ENCODE assay signal across 15 cellular contexts in the genomic region with DNA sequence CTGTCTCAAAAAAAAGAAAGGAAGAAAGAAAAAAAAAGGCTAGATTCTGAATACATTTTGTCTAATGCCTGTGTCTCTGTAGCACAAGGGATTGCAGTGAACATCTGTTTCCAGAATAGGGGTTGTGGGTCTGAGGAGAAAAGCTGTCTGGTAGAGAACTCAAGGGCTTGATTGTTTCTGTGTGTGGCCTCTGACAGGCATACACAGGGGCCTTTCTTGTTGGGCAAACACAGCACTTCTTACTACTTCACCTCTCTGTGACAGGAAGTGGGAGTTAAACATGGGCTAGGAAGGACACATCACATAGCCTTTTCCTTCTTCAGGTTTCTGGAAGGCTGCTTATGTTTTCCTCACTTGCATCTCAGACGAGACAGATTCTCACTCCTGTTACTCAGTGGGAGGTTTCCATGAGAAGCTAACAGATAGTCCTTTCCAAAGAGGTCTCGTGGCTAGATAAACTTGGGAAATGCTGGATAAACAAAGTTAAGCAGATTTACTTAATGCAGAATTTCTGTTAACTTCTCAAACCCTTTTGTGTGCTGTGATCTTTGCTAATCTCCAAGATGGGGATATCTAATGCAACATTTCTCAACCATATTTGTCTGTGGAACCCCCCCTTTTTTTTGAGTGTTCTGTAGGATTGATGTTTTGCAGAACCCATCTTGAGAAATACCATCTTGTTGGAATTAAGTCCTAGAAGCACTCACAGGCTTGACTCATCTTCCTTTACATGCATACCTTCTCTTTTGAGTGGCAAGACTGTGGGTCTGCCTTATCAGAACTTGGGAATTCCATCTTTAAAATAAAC. TPM values are rescaled to one million over a fixed set of nuclear protein-coding genes. Genes with fewer than 3 reads are reported as not detected.
DNase-seq lines count a peak whose midpoint lies in the region; ATAC-seq and TF ChIP-seq lines count a peak whose summit lies in the region.
"Had no signal": no experiment of that assay in that cellular context is flagged by ENCODE, and none has a peak within 500 bp of the region (broad histone marks: within the 10 kb centered on the region; RNA-seq: fewer than 3 reads in every experiment).

No MANE protein-coding gene starts in this region.

- TF ChIP-seq CTCF in cardiac muscle cell (IDR thresholded peaks at IDR 0.05; ENCODE audit: low read depth, low read length) = no peak
- TF ChIP-seq CTCF in fibroblast of villous mesenchyme (IDR thresholded peaks at IDR 0.05; ENCODE audit: insufficient read depth, low read depth, low read length) = no peak
- no peak for TF ChIP-seq CTCF in coronary artery (IDR thresholded peaks at IDR 0.05)
- no peak for TF ChIP-seq CTCF in PC-3 (conservative IDR thresholded peaks at IDR 0.05; ENCODE audit: low read depth, low read length)

- no peaks in the 10 kb centered on the region for H3K27me3 Mint-ChIP-seq in activated CD8-positive, alpha-beta T cell treated with anti-CD3 and anti-CD28 coated beads, Interleukin-2, amount 10 ng/mL, durations not matched to agents 7 days and 5 days (ENCODE audit: low read depth)
- no peaks in the 10 kb centered on the region for H3K27me3 Mint-ChIP-seq in effector memory CD8-positive, alpha-beta T cell

- H2AFZ ChIP-seq in PC-3 (ENCODE audit: low read length) = no peak overlapping the region

- no peaks in the 10 kb centered on the region for H3K79me2 ChIP-seq in PC-3 (ENCODE audit: low read length)

- CTCF ChIA-PET in activated CD8-positive, alpha-beta T cell treated with anti-CD3 and anti-CD28 coated beads, Interleukin-2, amount 10 ng/mL, durations not matched to agents 7 days and 5 days (lab: Charles Lee) = interaction anchor here (3.3 to 7.8 kb wide), 3 partner anchors 14 to 291 kb away, joined by 10 to 106 read pairs (median 25); no protein-coding TSS in a partner anchor
- CTCF ChIA-PET in PC-3 (lab: Charles Lee) = no interaction called here

- H3K4me2 ChIP-seq in PC-3 (ENCODE audit: low read length) = no peak overlapping the region

- H3K4me3 ChIP-seq in cardiac muscle cell (no peak overlapping the region), fibroblast of villous mesenchyme (ENCODE audit: low read depth, low read length) (no peak overlapping the region), coronary artery (no peak overlapping the region), PC-3 (ENCODE audit: low read length) (no peak overlapping the region)
- H3K4me3 ChIP-seq: mucosa of descending colon, prostate gland, upper lobe of left lung had no signal

- POLR2A ChIA-PET in activated CD8-positive, alpha-beta T cell treated with anti-CD3 and anti-CD28 coated beads, Interleukin-2, amount 10 ng/mL, durations not matched to agents 7 days and 5 days (lab: Charles Lee) = interaction anchor here (0.6 kb wide), 1 partner anchor 952 kb away, joined by 3 read pairs; no protein-coding TSS in a partner anchor
- POLR2A ChIA-PET in PC-3 (lab: Charles Lee; ENCODE audit: unreplicated experiment) = no interaction called here

- H3K27ac ChIP-seq in cardiac muscle cell = peak overlapping the region; percentile 3
- no peak overlapping the region for H3K27ac ChIP-seq in coronary artery
- no peak overlapping the region for H3K27ac ChIP-seq in PC-3 (ENCODE audit: low read length)
- H3K27ac ChIP-seq: prostate gland, upper lobe of left lung had no signal

- H3K36me3 ChIP-seq in cardiac muscle cell = peaks cover 18% of the 10 kb centered on the region
- peaks cover 16% of the 10 kb centered on the region; the same call in 1 of the 2 replicates for H3K36me3 ChIP-seq in PC-3 (ENCODE audit: low read depth, low read length)

- H3K27me3 ChIP-seq in cardiac muscle cell = no peaks in the 10 kb centered on the region
- no peaks in the 10 kb centered on the region for H3K27me3 ChIP-seq in PC-3 (ENCODE audit: low read length)
- H3K27me3 ChIP-seq: upper lobe of left lung had no signal

- H3F3A ChIP-seq in PC-3 (ENCODE audit: low read length, unreplicated experiment) = no peaks in the 10 kb centered on the region

- H3K9me3 ChIP-seq in cardiac muscle cell (ENCODE audit: low read depth) = no peaks in the 10 kb centered on the region
- H3K9me3 ChIP-seq in PC-3 (ENCODE audit: low read length) = no peaks in the 10 kb centered on the region
- H3K9me3 ChIP-seq: mucosa of descending colon, prostate gland, upper lobe of left lung had no signal

- H3K4me1 Mint-ChIP-seq in activated CD8-positive, alpha-beta T cell treated with anti-CD3 and anti-CD28 coated beads, Interleukin-2, amount 10 ng/mL, durations not matched to agents 7 days and 5 days (ENCODE audit: low read depth) = peaks cover 20% of the 10 kb centered on the region
- H3K4me1 Mint-ChIP-seq in effector memory CD8-positive, alpha-beta T cell (ENCODE audit: low read depth in 2 of 2) = no peaks in the 10 kb centered on the region

- no peaks in the 10 kb centered on the region for H4K20me1 ChIP-seq in PC-3 (ENCODE audit: low read length)

- intact Hi-C loops in Right ventricle myocardium inferior (cut with DNase I) (no loop called here), PC-3 (cut with micrococcal nuclease) (no loop called here)

- DNase-seq in cardiac muscle cell (ENCODE audit: low read depth in 1 of 2, low spot score in 1 of 2) (peak in 1 of 2 donors; percentile 60), Right ventricle myocardium inferior (ENCODE audit: missing footprints) (no peak), fibroblast of villous mesenchyme (ENCODE audit: low read depth) (peak; percentile 98), coronary artery (ENCODE audit: low spot score) (no peak), PC-3 (no peak), middle frontal gyrus (ENCODE audit: extremely low spot score, low spot score) (no peak)
- no peak for DNase-seq in activated CD8-positive, alpha-beta T cell treated with anti-CD3 and anti-CD28 coated beads, Interleukin-2, amount 10 ng/mL, durations not matched to agents 7 days and 5 days
- DNase-seq in effector memory CD8-positive, alpha-beta T cell = no peak
- DNase-seq: activated CD4-positive, alpha-beta T cell treated with anti-CD3 and anti-CD28 coated beads for 4 hours; cerebellar nuclear complex; mucosa of descending colon; NCI-H345; stimulated activated CD4-positive, alpha-beta T cell treated with anti-CD3 and anti-CD28 coated beads, Interleukin-2, amount 100 ng/mL, for 24 hours; upper lobe of left lung had no signal

- peak overlapping the region; percentile 23 for H3K27ac Mint-ChIP-seq in activated CD8-positive, alpha-beta T cell treated with anti-CD3 and anti-CD28 coated beads, Interleukin-2, amount 10 ng/mL, durations not matched to agents 7 days and 5 days
- peak overlapping the region in 1 of 2 donors; percentile 35 for H3K27ac Mint-ChIP-seq in effector memory CD8-positive, alpha-beta T cell

- H3K9me2 ChIP-seq in PC-3 (replicated peaks; ENCODE audit: low read length) = no peaks in the 10 kb centered on the region

- no peaks in the 10 kb centered on the region for H3K9me3 Mint-ChIP-seq in activated CD8-positive, alpha-beta T cell treated with anti-CD3 and anti-CD28 coated beads, Interleukin-2, amount 10 ng/mL, durations not matched to agents 7 days and 5 days (ENCODE audit: insufficient read depth)
- no peaks in the 10 kb centered on the region for H3K9me3 Mint-ChIP-seq in effector memory CD8-positive, alpha-beta T cell

- ATAC-seq in Right ventricle myocardium inferior (no peak), PC-3 (no peak)
- no peak for ATAC-seq in activated CD8-positive, alpha-beta T cell treated with anti-CD3 and anti-CD28 coated beads, Interleukin-2, amount 10 ng/mL, durations not matched to agents 7 days and 5 days
- ATAC-seq in effector memory CD8-positive, alpha-beta T cell (replicated peaks) = no peak
- ATAC-seq: mucosa of descending colon had no signal

- no peak overlapping the region for H3K9ac ChIP-seq in PC-3 (ENCODE audit: low read length)

- no peak overlapping the region for H3K4me3 Mint-ChIP-seq in activated CD8-positive, alpha-beta T cell treated with anti-CD3 and anti-CD28 coated beads, Interleukin-2, amount 10 ng/mL, durations not matched to agents 7 days and 5 days
- no peak overlapping the region for H3K4me3 Mint-ChIP-seq in effector memory CD8-positive, alpha-beta T cell

- peaks cover 17% of the 10 kb centered on the region for H3K36me3 Mint-ChIP-seq in activated CD8-positive, alpha-beta T cell treated with anti-CD3 and anti-CD28 coated beads, Interleukin-2, amount 10 ng/mL, durations not matched to agents 7 days and 5 days (ENCODE audit: low read depth)
- peaks cover 9% of the 10 kb centered on the region for H3K36me3 Mint-ChIP-seq in effector memory CD8-positive, alpha-beta T cell (ENCODE audit: insufficient read depth)

- no TSS peak for BruUV-seq in PC-3 (replicated peaks; lab: Mats Ljungman, UMichigan)

- H3K4me1 ChIP-seq in cardiac muscle cell (ENCODE audit: low read depth) = peaks cover 15% of the 10 kb centered on the region
- peaks cover 4% of the 10 kb centered on the region; the same call in 1 of the 2 replicates for H3K4me1 ChIP-seq in PC-3 (ENCODE audit: insufficient read depth, low read length)
- H3K4me1 ChIP-seq: prostate gland had no signal

RNA-seq across cellular contexts. Expression of a gene that starts 41.9 kb away (rescaled TPM):
- total RNA-seq in cardiac muscle cell (36.8 and 38.5 TPM in 2 replicates), Right ventricle myocardium inferior (14.9 TPM), fibroblast of villous mesenchyme (19.0 and 22.5 TPM in 2 replicates), PC-3 (2014; rRNA removed) (20.2 and 28.1 TPM in 2 replicates)
- polyA plus RNA-seq in cardiac muscle cell = 49.9 and 55.8 TPM in 2 replicates
- total RNA-seq in activated CD8-positive, alpha-beta T cell treated with anti-CD3 and anti-CD28 coated beads, Interleukin-2, amount 10 ng/mL, durations not matched to agents 7 days and 5 days = 10 to 100 TPM; 23.2 to 23.7 TPM

RNA-seq across cellular contexts. Expression of a gene that starts 53.9 kb away (rescaled TPM):
- total RNA-seq in cardiac muscle cell (1.3 and 3.8 TPM in 2 replicates), Right ventricle myocardium inferior (0.30 TPM), fibroblast of villous mesenchyme (2.9 and 3.5 TPM in 2 replicates), PC-3 (2014; rRNA removed) (2.2 and 2.4 TPM in 2 replicates)
- polyA plus RNA-seq in cardiac muscle cell = 0.82 and 4.5 TPM in 2 replicates
- total RNA-seq in activated CD8-positive, alpha-beta T cell treated with anti-CD3 and anti-CD28 coated beads, Interleukin-2, amount 10 ng/mL, durations not matched to agents 7 days and 5 days = 1 to 10 TPM; 3.1 to 3.2 TPM

RNA-seq across cellular contexts. Expression of a gene that starts 54.3 kb away (rescaled TPM):
- 10.9 and 12.8 TPM in 2 replicates for total RNA-seq in cardiac muscle cell
- polyA plus RNA-seq in cardiac muscle cell = 13.3 and 14.3 TPM in 2 replicates
- 6.3 TPM for total RNA-seq in Right ventricle myocardium inferior
- 10 to 100 TPM; 15.4 TPM for total RNA-seq in activated CD8-positive, alpha-beta T cell treated with anti-CD3 and anti-CD28 coated beads, Interleukin-2, amount 10 ng/mL, durations not matched to agents 7 days and 5 days
- 7.1 and 10.8 TPM in 2 replicates for total RNA-seq in fibroblast of villous mesenchyme
- total RNA-seq in PC-3 (2014; rRNA removed) = 9.1 and 9.6 TPM in 2 replicates
